18 cellular contexts compared by ENCODE assay signal in the genomic region with DNA sequence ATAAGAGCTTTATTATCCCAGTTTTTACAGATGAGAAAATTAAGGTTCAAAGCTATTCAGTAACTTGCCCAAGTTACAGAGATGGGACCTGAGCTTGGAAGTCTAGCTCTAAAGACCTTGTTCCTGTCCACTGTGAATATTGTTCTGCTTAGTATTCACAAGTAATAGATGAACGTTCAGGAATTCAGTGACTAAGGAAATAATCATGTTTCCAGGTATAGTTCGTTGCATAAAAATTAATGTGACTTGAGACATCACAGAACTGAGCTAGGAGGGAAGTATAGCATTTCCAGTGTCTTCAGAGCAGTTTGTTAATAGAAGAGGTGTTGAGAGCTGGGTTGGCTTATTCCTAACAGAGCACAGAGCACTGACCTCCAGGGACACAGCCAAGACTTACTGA.
"Had no signal": no experiment of that assay in that cellular context is flagged by ENCODE, and none has a peak within 500 bp of the region (broad histone marks: within the 10 kb centered on the region; RNA-seq: fewer than 3 reads in every experiment).

No MANE protein-coding gene starts in this region.

- H3K4me1 ChIP-seq: colonic mucosa had no signal

- H3K27me3 ChIP-seq: colonic mucosa, foreskin keratinocyte, ovary had no signal

- H3K9me3 ChIP-seq: colonic mucosa, ovary, tibial nerve had no signal

- ATAC-seq: foreskin keratinocyte; natural killer cell treated with Interleukin-12 subunit alpha and Interleukin-12 subunit beta and Interleukin-15 and Interleukin-18, amount 100 ng/mL, for 72 hours; stimulated activated effector memory CD8-positive, alpha-beta T cell treated with anti-CD3 and anti-CD28 coated beads, Interleukin-12 subunit alpha, Interleukin-12 subunit beta, amount 100 ng/mL, for 72 hours; stimulated activated naive CD8-positive, alpha-beta T cell treated with anti-CD3 and anti-CD28 coated beads, Interleukin-15, Interleukin-2, amounts not matched to agents 100 U/mL and 50 U/mL, for 24 hours had no signal

- H3K4me3 ChIP-seq: colonic mucosa, neural progenitor cell, ovary, tibial nerve had no signal

- H3K9ac ChIP-seq: neural progenitor cell had no signal

- DNase-seq: colonic mucosa; dermis blood vessel endothelial cell; erythroblast; immature natural killer cell; kidney; midbrain; nucleus accumbens; ovary; right cardiac atrium; small intestine; stimulated activated CD4-positive, alpha-beta T cell treated with anti-CD3 and anti-CD28 coated beads, Interleukin-4, amount 100 ng/mL, for 1 hour; stimulated activated CD8-positive, alpha-beta memory T cell treated with anti-CD3 and anti-CD28 coated beads, Interleukin-4, amount 100 ng/mL, for 48 hours; stimulated activated naive CD8-positive, alpha-beta T cell treated with anti-CD3 and anti-CD28 coated beads, Interleukin-15, Interleukin-2, amounts not matched to agents 100 U/mL and 50 U/mL, for 24 hours had no signal

- H3K27ac ChIP-seq: colonic mucosa, foreskin keratinocyte, neural progenitor cell, ovary, tibial nerve had no signal

- H2AFZ ChIP-seq: neural progenitor cell had no signal

- H3K36me3 ChIP-seq: colonic mucosa, neural progenitor cell, ovary, tibial nerve had no signal

- FAIRE-seq: kidney, small intestine had no signal

- H3K4me2 ChIP-seq: neural progenitor cell had no signal
